14 cellular contexts compared by ENCODE assay signal in the genomic region with DNA sequence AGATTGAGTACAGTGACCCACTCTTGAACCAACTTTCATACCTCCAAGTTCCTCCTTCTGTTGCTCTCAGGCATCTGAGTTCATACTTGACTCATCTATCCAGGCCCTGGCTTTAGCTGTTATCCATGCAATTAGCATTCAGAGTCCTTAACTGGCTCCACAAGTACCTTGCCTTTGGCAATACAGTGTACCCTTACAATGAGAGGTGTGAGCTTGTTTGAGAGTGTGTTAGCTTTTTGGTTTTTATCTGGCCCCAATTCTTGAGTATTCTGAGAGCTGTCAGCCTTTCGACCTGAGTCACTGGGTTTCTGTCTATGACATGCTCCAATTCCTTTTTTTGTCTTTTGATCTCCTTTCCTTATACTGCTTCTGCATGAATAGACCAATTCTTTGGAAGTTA.
"Had no signal": no experiment of that assay in that cellular context is flagged by ENCODE, and none has a peak within 500 bp of the region (broad histone marks: within the 10 kb centered on the region; RNA-seq: fewer than 3 reads in every experiment).

No MANE protein-coding gene starts in this region.

- H3K27ac ChIP-seq: colonic mucosa, esophagus muscularis mucosa, tibial nerve, uterus, VCaP had no signal

- H3K4me1 ChIP-seq: colonic mucosa, tibial nerve, uterus had no signal

- ATAC-seq: activated T-cell treated with anti-CD3 and anti-CD28 coated beads, Interleukin-2, amount 50 U/mL, for 72 hours; left lobe of liver had no signal

- H3K4me3 ChIP-seq: colonic mucosa, esophagus muscularis mucosa, tibial nerve, uterus had no signal

- DNase-seq: activated CD4-positive, alpha-beta T cell treated with anti-CD3 and anti-CD28 coated beads for 1 hour; activated CD4-positive, alpha-beta T cell treated with anti-CD3 and anti-CD28 coated beads, Interleukin-2, amount 50 U/mL, for 4 hours; activated effector memory CD4-positive, alpha-beta T cell treated with anti-CD3 and anti-CD28 coated beads, Interleukin-2, amount 50 U/mL, for 16 hours; activated T-cell treated with anti-CD3 and anti-CD28 coated beads, Interleukin-2, amount 50 U/mL, for 72 hours; colonic mucosa; occipital lobe; stimulated activated CD4-positive, alpha-beta T cell treated with anti-CD3 and anti-CD28 coated beads, Interleukin-2, amount 100 ng/mL, for 24 hours; stimulated activated naive CD4-positive, alpha-beta T cell treated with Interleukin-2 at 50 U/mL for 16 hours; substantia nigra; uterus had no signal

- H3K27me3 ChIP-seq: colonic mucosa, esophagus muscularis mucosa, tibial nerve, uterus had no signal

- H3K9me3 ChIP-seq: colonic mucosa, esophagus muscularis mucosa, tibial nerve, uterus had no signal

- H3K36me3 ChIP-seq: colonic mucosa, esophagus muscularis mucosa, tibial nerve, uterus had no signal
